In genomic region chr6:3456794-3457709, GRCh38 we compare ENCODE assay signal across 8 cellular contexts. TPM values are rescaled to one million over a fixed set of nuclear protein-coding genes. Genes with fewer than 3 reads are reported as not detected.
DNase-seq lines count a peak whose midpoint lies in the region; ATAC-seq and TF ChIP-seq lines count a peak whose summit lies in the region.

Gene SLC22A23, minus strand, starts transcription at chr6:3457050. Its CDS starts 491 bp downstream, at chr6:3456559.

- no peak within 1 kb of the TSS for H2BK20ac ChIP-seq in H9 (ENCODE audit: low read depth, low read length, poor library complexity, severe bottlenecking)

- H2BK15ac ChIP-seq in H9 (ENCODE audit: low read depth, low read length): no peak within 1 kb of the TSS

- TF ChIP-seq CTCF in Caco-2 (IDR thresholded peaks at IDR 0.05; ENCODE audit: insufficient read depth in 1 of 2, low read depth in 1 of 2, low read length in 1 of 2, severe bottlenecking in 1 of 2, unreplicated experiment in 1 of 2) (peak; percentile 43 to 83), H9 (conservative IDR thresholded peaks at IDR 0.05) (peak; percentile 79), epithelial cell of esophagus (IDR thresholded peaks at IDR 0.05; ENCODE audit: insufficient read depth, low read depth, low read length, missing control alignments) (peak; percentile 19)

- H3K27ac ChIP-seq in H9 (ENCODE audit: insufficient read length, low read depth, low read length): no peak within 1 kb of the TSS

- H3K18ac ChIP-seq in H9 (ENCODE audit: insufficient read length, low read depth, low read length): no peak within 1 kb of the TSS

- H3K36me3 ChIP-seq in Caco-2 (ENCODE audit: control insufficient read depth, insufficient read depth, low read length): no peaks in the 10 kb centered on the region

- peak within 1 kb of the TSS; percentile 77 for H3K4me3 Mint-ChIP-seq in Caco-2 (ENCODE audit: unreplicated experiment)
- H3K4me3 Mint-ChIP-seq in H9: peak within 1 kb of the TSS; percentile 65 to 83

- H3K9me3 Mint-ChIP-seq in Caco-2 (ENCODE audit: unreplicated experiment) (no peaks in the 10 kb centered on the region), H9 (peaks cover 0 to 2% of the 10 kb centered on the region in 2 experiments; a peak in 2 of 5 replicates)

- H3K4me3 ChIP-seq in Caco-2 (ENCODE audit: low read depth, low read length) (peak within 1 kb of the TSS; percentile 87), epithelial cell of esophagus (ENCODE audit: low read length) (peak within 1 kb of the TSS; percentile 98)

- H3K27ac Mint-ChIP-seq in Caco-2 (ENCODE audit: unreplicated experiment) (peak within 1 kb of the TSS; percentile 21), H9 (peak within 1 kb of the TSS in 1 of 3 experiments; percentile 9; a peak in 1 of 7 replicates)

- no peak within 1 kb of the TSS for H4K8ac ChIP-seq in H9 (replicated peaks; ENCODE audit: insufficient read length, low read depth, low read length)

- no peak within 1 kb of the TSS for H2BK120ac ChIP-seq in H9 (ENCODE audit: low read depth, low read length, poor library complexity, severe bottlenecking)

- no peaks in the 10 kb centered on the region for H3K36me3 Mint-ChIP-seq in Caco-2 (ENCODE audit: insufficient read depth, unreplicated experiment)
- peaks cover 0 to 2% (median 0%) of the 10 kb centered on the region in 3 experiments; a peak in 1 of 7 replicates for H3K36me3 Mint-ChIP-seq in H9 (ENCODE audit: insufficient read depth in 1 of 3, low read depth in 3 of 3)

- H3K23ac ChIP-seq in H9 (ENCODE audit: insufficient read length, low read depth, low read length): no peak within 1 kb of the TSS

- no peak within 1 kb of the TSS for H4K5ac ChIP-seq in H9 (ENCODE audit: insufficient read length, low read depth, low read length)

- H3K27me3 Mint-ChIP-seq in Caco-2 (ENCODE audit: insufficient read depth, unreplicated experiment) (no peaks in the 10 kb centered on the region), H9 (ENCODE audit: low read depth) (peaks cover 17% of the 10 kb centered on the region)

- H3K4me2 ChIP-seq in H9 (ENCODE audit: insufficient read depth, insufficient read length, low read length): peak within 1 kb of the TSS; percentile 100

- H3K4ac ChIP-seq in H9 (ENCODE audit: low read depth, low read length): no peak within 1 kb of the TSS

- DNase-seq in Caco-2 (peak; percentile 81 to 88), H9 (peak; percentile 90), NCI-H748 (lab: John Stamatoyannopoulos, UW; ENCODE audit: unreplicated experiment) (peak; percentile 89), epithelial cell of esophagus (ENCODE audit: low read depth) (peak; percentile 77), mucosa of gallbladder (ENCODE audit: low spot score) (peak; percentile 76)
- peak; percentile 17 for DNase-seq in activated CD8-positive, alpha-beta memory T cell treated with anti-CD3 and anti-CD28 coated beads, Interleukin-2, amount 50 U/mL, for 1 hour (ENCODE audit: extremely low read depth)
- DNase-seq in stimulated activated CD8-positive, alpha-beta memory T cell treated with anti-CD3 and anti-CD28 coated beads, Interleukin-4, amount 100 ng/mL, for 24 hours (ENCODE audit: low read depth): peak; percentile 33

- no CpG with 5 or more reads among the region's 116 CpGs for WGBS in H9 (ENCODE audit: extremely low coverage, insufficient read length, low lambda C conversion rate)

- CTCF ChIA-PET in Caco-2 (lab: Charles Lee): interaction anchor here (0.6 to 1.5 kb wide), 19 partner anchors 13 to 208 kb away, joined by 3 to 8 read pairs (median 3); no protein-coding TSS in a partner anchor

- peaks cover 32% of the 10 kb centered on the region; the same call in 1 of the 2 replicates for H3K79me2 ChIP-seq in H9 (ENCODE audit: insufficient read depth, low read length)

- no peak for ATAC-seq in HG03565 (IDR thresholded peaks at IDR 0.05; ENCODE audit: unreplicated experiment)

- peaks cover 8% of the 10 kb centered on the region for H3K79me1 ChIP-seq in H9 (ENCODE audit: insufficient read depth, low read depth, low read length, poor library complexity, severe bottlenecking)

- no peak within 1 kb of the TSS for H3K9ac ChIP-seq in H9 (ENCODE audit: extremely low read depth, insufficient read length, low read length)

- intact Hi-C loops in Caco-2 (cut with micrococcal nuclease; ENCODE audit: unreplicated experiment): loop anchor here (5.0 kb wide), 3 partner anchors 45 to 275 kb away; no protein-coding TSS in a partner anchor

- H4K91ac ChIP-seq in H9 (ENCODE audit: insufficient read length, low read depth, low read length): no peak within 1 kb of the TSS

- BruUV-seq in Caco-2 (replicated peaks; lab: Mats Ljungman, UMichigan): no TSS peak

- peaks cover 22% of the 10 kb centered on the region for H3K23me2 ChIP-seq in H9 (ENCODE audit: insufficient read length, low read depth, low read length, poor library complexity, severe bottlenecking)

- no peak within 1 kb of the TSS for H2BK12ac ChIP-seq in H9 (ENCODE audit: insufficient read length, low read depth, low read length)

- H3T11ph ChIP-seq in H9 (ENCODE audit: low read length): no peak within 1 kb of the TSS

- no peak within 1 kb of the TSS for H2AK5ac ChIP-seq in H9 (ENCODE audit: insufficient read length, low read length)

- H4K20me1 ChIP-seq in H9 (ENCODE audit: control insufficient read depth, insufficient read depth, insufficient read length): no peaks in the 10 kb centered on the region

- H3K4me1 Mint-ChIP-seq in Caco-2 (ENCODE audit: low read depth, unreplicated experiment) (peaks cover 9% of the 10 kb centered on the region), H9 (peaks cover 20 to 21% of the 10 kb centered on the region in 2 experiments)

- no peak within 1 kb of the TSS for H2BK5ac ChIP-seq in H9 (ENCODE audit: insufficient read length, low read length)

- H3K14ac ChIP-seq in H9 (ENCODE audit: insufficient read depth, low read length): peak within 1 kb of the TSS; percentile 31; the same call in 1 of the 2 replicates

- POLR2A ChIA-PET in Caco-2 (lab: Charles Lee): interaction anchor here (0.5 to 0.6 kb wide), 2 partner anchors 10 to 27 kb away, joined by 3 read pairs; no protein-coding TSS in a partner anchor

- no peaks in the 10 kb centered on the region for H3K27me3 ChIP-seq in Caco-2 (replicated peaks; ENCODE audit: control insufficient read depth, insufficient read depth, low read length)
- no peaks in the 10 kb centered on the region; the same call in 1 of the 2 replicates for H3K27me3 ChIP-seq in H9 (ENCODE audit: insufficient read depth, low read length)

- no peak within 1 kb of the TSS for H2AFZ ChIP-seq in H9 (ENCODE audit: low read length)

- H3K56ac ChIP-seq in H9 (ENCODE audit: insufficient read length, low read depth, low read length): no peak within 1 kb of the TSS

- H3K4me1 ChIP-seq in Caco-2 (peaks cover 10% of the 10 kb centered on the region; the same call in 1 of the 2 replicates), H9 (ENCODE audit: insufficient read depth, low read length) (peaks cover 10% of the 10 kb centered on the region)

- no peaks in the 10 kb centered on the region for H3K9me3 ChIP-seq in Caco-2
- no peaks in the 10 kb centered on the region for H3K9me3 ChIP-seq in H9 (ENCODE audit: control insufficient read depth, low read depth, low read length)

RNA-seq across cellular contexts. Expression of gene SLC22A23, which starts in this region (rescaled TPM):
- total RNA-seq in Caco-2 (2022) (44.9 and 45.5 TPM in 2 replicates), H9 (2021) (6.1 and 6.8 TPM in 2 replicates), mucosa of gallbladder (46.0 TPM)

Comparison
In these comparisons a context has a peak if more than half of its experiments do, and no peak if none do; other contexts are left out.
1. DNase-seq: peak in every context shown above with its lines; median percentile 90 in H9; 89 in NCI-H748; 84 in Caco-2; 77 in epithelial cell of esophagus; 76 in mucosa of gallbladder; 33 in stimulated activated CD8-positive, alpha-beta memory T cell treated with anti-CD3 and anti-CD28 coated beads, Interleukin-4, amount 100 ng/mL, for 24 hours; 17 in activated CD8-positive, alpha-beta memory T cell treated with anti-CD3 and anti-CD28 coated beads, Interleukin-2, amount 50 U/mL, for 1 hour.
2. CTCF ChIP-seq: peak in every context shown above with its lines; median percentile 79 in H9; 63 in Caco-2; 19 in epithelial cell of esophagus.